ENCODE assay signal across 12 cellular contexts in genomic region chr5:40441733-40442132, GRCh38.
DNase-seq lines count a peak whose midpoint lies in the region; ATAC-seq and TF ChIP-seq lines count a peak whose summit lies in the region.
"Had no signal": no experiment of that assay in that cellular context is flagged by ENCODE, and none has a peak within 500 bp of the region (broad histone marks: within the 10 kb centered on the region; RNA-seq: fewer than 3 reads in every experiment).

No MANE protein-coding gene starts in this region.

- CTCF ChIA-PET in activated CD4-positive, alpha-beta memory T cell treated with anti-CD3 and anti-CD28 coated beads, Interleukin-2, amount 10 ng/mL, durations not matched to agents 7 days and 5 days (lab: Charles Lee), result interaction anchor here (0.9 to 1.3 kb wide), 4 partner anchors 32 to 102 kb away, joined by 3 read pairs; no protein-coding TSS in a partner anchor

- peak; percentile 67 for ATAC-seq in stimulated activated naive CD8-positive, alpha-beta T cell treated with anti-CD3 and anti-CD28 coated beads, Interleukin-15, amount 100 ng/mL, for 72 hours
- ATAC-seq in aorta (ENCODE audit: low FRiP score), result no peak
- ATAC-seq: WTC11 had no signal

- H3K4me3 ChIP-seq in epithelial cell of esophagus (ENCODE audit: low read length), result no peak overlapping the region
- no peak overlapping the region for H3K4me3 ChIP-seq in aorta (ENCODE audit: low read length in 2 of 2)

- WGBS in aorta, 2 donors, result 81 to 82% methylated on average over 4 of the region's 4 CpGs

- H3K27me3 ChIP-seq in aorta (ENCODE audit: control insufficient read depth in 1 of 2, insufficient read depth in 2 of 2, low read length in 1 of 2), result no peaks in the 10 kb centered on the region

- H3K9me3 Mint-ChIP-seq in activated CD4-positive, alpha-beta memory T cell treated with anti-CD3 and anti-CD28 coated beads, Interleukin-2, amount 10 ng/mL, durations not matched to agents 7 days and 5 days, result peaks cover 20% of the 10 kb centered on the region
- H3K9me3 Mint-ChIP-seq in stimulated activated naive CD8-positive, alpha-beta T cell treated with anti-CD3 and anti-CD28 coated beads, Interleukin-15, amount 100 ng/mL, for 72 hours, result peaks cover 29 to 36% of the 10 kb centered on the region in 2 donors

- peaks cover 25% of the 10 kb centered on the region for H3K36me3 Mint-ChIP-seq in activated CD4-positive, alpha-beta memory T cell treated with anti-CD3 and anti-CD28 coated beads, Interleukin-2, amount 10 ng/mL, durations not matched to agents 7 days and 5 days (ENCODE audit: low read depth)

- POLR2A ChIA-PET in activated CD4-positive, alpha-beta memory T cell treated with anti-CD3 and anti-CD28 coated beads, Interleukin-2, amount 10 ng/mL, durations not matched to agents 7 days and 5 days (lab: Charles Lee), result interaction anchor here (0.6 to 2.3 kb wide), 10 partner anchors 11 to 242 kb away, joined by 3 to 7 read pairs (median 4); no protein-coding TSS in a partner anchor

- H3K9me3 ChIP-seq in aorta (ENCODE audit: control insufficient read depth, low read length), result no peaks in the 10 kb centered on the region

- TF ChIP-seq CTCF in epithelial cell of esophagus (IDR thresholded peaks at IDR 0.05; ENCODE audit: insufficient read depth, low read depth, low read length, missing control alignments), result no peak

- no peak overlapping the region for H3K27ac ChIP-seq in aorta (ENCODE audit: low read depth in 1 of 2, low read length in 2 of 2)

- no peaks in the 10 kb centered on the region for H3K4me1 ChIP-seq in aorta (ENCODE audit: control insufficient read depth in 1 of 2, insufficient read depth in 2 of 2, low read length in 2 of 2)

- H3K4me3 Mint-ChIP-seq in activated CD4-positive, alpha-beta memory T cell treated with anti-CD3 and anti-CD28 coated beads, Interleukin-2, amount 10 ng/mL, durations not matched to agents 7 days and 5 days, result peak overlapping the region; percentile 44
- peak overlapping the region; percentile 40 to 59 for H3K4me3 Mint-ChIP-seq in stimulated activated naive CD8-positive, alpha-beta T cell treated with anti-CD3 and anti-CD28 coated beads, Interleukin-15, amount 100 ng/mL, for 72 hours
- H3K4me3 Mint-ChIP-seq: H9, WTC11 had no signal

- H3K4me1 Mint-ChIP-seq in activated CD4-positive, alpha-beta memory T cell treated with anti-CD3 and anti-CD28 coated beads, Interleukin-2, amount 10 ng/mL, durations not matched to agents 7 days and 5 days, result peaks cover 45% of the 10 kb centered on the region
- peaks cover 61% of the 10 kb centered on the region for H3K4me1 Mint-ChIP-seq in stimulated activated naive CD8-positive, alpha-beta T cell treated with anti-CD3 and anti-CD28 coated beads, Interleukin-15, amount 100 ng/mL, for 72 hours

- DNase-seq in activated effector memory CD4-positive, alpha-beta T cell treated with anti-CD3 and anti-CD28 coated beads, Interleukin-2, amount 50 U/mL, for 16 hours, result peak; percentile 74
- DNase-seq in activated effector memory CD4-positive, alpha-beta T cell treated with Interleukin-2 at 50 U/mL for 16 hours, result no peak
- peak; percentile 28 for DNase-seq in activated CD4-positive, alpha-beta memory T cell treated with anti-CD3 and anti-CD28 coated beads, Interleukin-2, amount 10 ng/mL, durations not matched to agents 7 days and 5 days
- DNase-seq in epithelial cell of esophagus (ENCODE audit: low read depth), result peak; percentile 8
- DNase-seq in stimulated activated naive CD8-positive, alpha-beta T cell treated with anti-CD3 and anti-CD28 coated beads, Interleukin-15, amount 100 ng/mL, for 72 hours, result peak in 1 of 2 donors; percentile 51
- DNase-seq in Kasumi-1 (lab: John Stamatoyannopoulos, UW), result no peak
- DNase-seq in mesenteric fat pad (ENCODE audit: low spot score), result no peak
- no peak for DNase-seq in aorta
- DNase-seq: effector CD8-positive, alpha-beta T cell; H9; KBM-7 had no signal

- H3K27me3 Mint-ChIP-seq in activated CD4-positive, alpha-beta memory T cell treated with anti-CD3 and anti-CD28 coated beads, Interleukin-2, amount 10 ng/mL, durations not matched to agents 7 days and 5 days, result no peaks in the 10 kb centered on the region
- H3K27me3 Mint-ChIP-seq in stimulated activated naive CD8-positive, alpha-beta T cell treated with anti-CD3 and anti-CD28 coated beads, Interleukin-15, amount 100 ng/mL, for 72 hours, result no peaks in the 10 kb centered on the region

- intact Hi-C loops in aorta (cut with DNase I), result no loop called here

- H3K27ac Mint-ChIP-seq in activated CD4-positive, alpha-beta memory T cell treated with anti-CD3 and anti-CD28 coated beads, Interleukin-2, amount 10 ng/mL, durations not matched to agents 7 days and 5 days, result peak overlapping the region; percentile 73
- peak overlapping the region; percentile 86 to 92 for H3K27ac Mint-ChIP-seq in stimulated activated naive CD8-positive, alpha-beta T cell treated with anti-CD3 and anti-CD28 coated beads, Interleukin-15, amount 100 ng/mL, for 72 hours
- H3K27ac Mint-ChIP-seq: WTC11 had no signal

- no peaks in the 10 kb centered on the region for H3K36me3 ChIP-seq in aorta (ENCODE audit: control insufficient read depth in 1 of 2, insufficient read depth in 2 of 2, low read length in 1 of 2)

Comparison
In these comparisons a context has a peak if more than half of its experiments do, and no peak if none do; other contexts are left out.
1. DNase-seq: peak in activated effector memory CD4-positive, alpha-beta T cell treated with anti-CD3 and anti-CD28 coated beads, Interleukin-2, amount 50 U/mL, for 16 hours (single experiment), activated CD4-positive, alpha-beta memory T cell treated with anti-CD3 and anti-CD28 coated beads, Interleukin-2, amount 10 ng/mL, durations not matched to agents 7 days and 5 days (single experiment) and epithelial cell of esophagus (single experiment); none in activated effector memory CD4-positive, alpha-beta T cell treated with Interleukin-2 at 50 U/mL for 16 hours (single experiment), Kasumi-1 (0 of 2), mesenteric fat pad (single experiment) and aorta (0 of 2).